ENCODE assay signal across 8 cellular contexts in the genomic region with DNA sequence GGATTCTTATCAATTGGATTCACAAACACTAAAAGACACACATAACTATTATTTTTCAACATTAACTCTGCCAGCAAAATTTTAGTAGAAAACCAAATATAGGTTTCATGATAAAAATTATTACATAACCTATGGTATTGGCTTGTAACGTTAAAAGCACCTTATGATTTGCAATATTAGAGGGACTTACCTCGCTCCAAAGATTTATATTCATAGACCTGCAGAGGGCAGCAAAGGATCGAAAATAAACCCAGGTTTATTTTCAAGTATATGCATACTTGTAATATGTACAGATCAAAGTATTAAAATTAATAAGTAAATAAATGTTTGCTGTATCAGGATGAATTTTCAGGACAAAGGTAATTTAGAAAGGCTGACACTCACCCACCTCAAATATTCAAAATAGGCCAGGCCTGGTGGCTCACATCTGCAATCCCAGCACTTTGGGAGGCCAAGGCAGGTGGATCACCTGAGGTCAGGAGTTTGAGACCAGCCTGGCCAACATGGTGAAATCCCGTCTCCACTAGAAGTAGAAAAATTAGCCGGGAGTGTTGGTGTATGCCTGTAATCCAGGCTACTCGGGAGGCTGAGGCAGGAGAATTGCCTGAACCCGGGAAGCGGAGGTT. TPM values are rescaled to one million over a fixed set of nuclear protein-coding genes. Genes with fewer than 3 reads are reported as not detected.
DNase-seq lines count a peak whose midpoint lies in the region; ATAC-seq and TF ChIP-seq lines count a peak whose summit lies in the region.

No MANE protein-coding gene starts in this region.

- H3K9ac ChIP-seq in smooth muscle cell (ENCODE audit: low read depth) (no peak overlapping the region), neuronal stem cell (ENCODE audit: low read depth, low read length, poor library complexity) (no peak overlapping the region)

- no peak overlapping the region for H3K4me2 ChIP-seq in GM23338
- no peak overlapping the region for H3K4me2 ChIP-seq in smooth muscle cell
- H3K4me2 ChIP-seq in neuronal stem cell (ENCODE audit: insufficient read depth, low read length, poor library complexity, severe bottlenecking) = no peak overlapping the region

- H2BK12ac ChIP-seq in neuronal stem cell (ENCODE audit: low read length) = no peak overlapping the region

- peaks cover 7% of the 10 kb centered on the region; the same call in 1 of the 2 replicates for H4K20me1 ChIP-seq in GM23338 (replicated peaks; ENCODE audit: insufficient read depth)
- H4K20me1 ChIP-seq in smooth muscle cell (ENCODE audit: low read depth) = no peaks in the 10 kb centered on the region

- 93% methylated on average over 8 of the region's 8 CpGs for WGBS in smooth muscle cell (ENCODE audit: low lambda C conversion rate)
- no CpG with 5 or more reads among the region's 8 CpGs for WGBS in neuronal stem cell (ENCODE audit: extremely low coverage in 2 of 2, insufficient read length in 2 of 2, insufficient replicate concordance in 1 of 2), 2 donors

- peaks cover 80% of the 10 kb centered on the region for H3K36me3 ChIP-seq in GM23338 (ENCODE audit: insufficient read depth)
- H3K36me3 ChIP-seq in smooth muscle cell (ENCODE audit: low read depth) = peaks cover 48% of the 10 kb centered on the region
- H3K36me3 ChIP-seq in neuronal stem cell (replicated peaks in 1 of 2; ENCODE audit: control insufficient read depth in 2 of 2, insufficient read depth in 2 of 2, low read length in 2 of 2) = peaks cover 7 to 99% of the 10 kb centered on the region in 2 donors

- no peak overlapping the region for H3K4me3 Mint-ChIP-seq in GM23338

- no peak overlapping the region; the same call in 1 of the 2 replicates for H3K27ac Mint-ChIP-seq in GM23338

- no peaks in the 10 kb centered on the region for H3K27me3 Mint-ChIP-seq in GM23338 (ENCODE audit: insufficient read depth, low read depth, poor library complexity)

- H4K91ac ChIP-seq in neuronal stem cell (ENCODE audit: low read depth, low read length, poor library complexity) = no peak overlapping the region

- no peak overlapping the region for H2AFZ ChIP-seq in GM23338
- H2AFZ ChIP-seq in smooth muscle cell (ENCODE audit: low read depth) = no peak overlapping the region
- no peak overlapping the region for H2AFZ ChIP-seq in neuronal stem cell (ENCODE audit: low read length)

- H3K27ac ChIP-seq in GM23338 (ENCODE audit: low read depth) (no peak overlapping the region), RWPE1 (no peak overlapping the region), smooth muscle cell (ENCODE audit: low read depth) (no peak overlapping the region), neuronal stem cell (replicated peaks; ENCODE audit: low read length) (no peak overlapping the region)

- POLR2A ChIA-PET in RWPE1 (lab: Yijun Ruan, JAX; ENCODE audit: low non-redundant PET) = no interaction called here

- no peaks in the 10 kb centered on the region; the same call in 1 of the 2 replicates for H3F3A ChIP-seq in GM23338 (replicated peaks; ENCODE audit: low read depth)
- H3F3A ChIP-seq in smooth muscle cell (ENCODE audit: low read depth) = no peaks in the 10 kb centered on the region

- CTCF ChIA-PET in RWPE1 (lab: Yijun Ruan, JAX) = interaction anchor here (0.7 kb wide), 1 partner anchor 27 kb away, joined by 3 read pairs; no protein-coding TSS in a partner anchor

- H3K36me3 Mint-ChIP-seq in GM23338 (ENCODE audit: low read depth) = peaks cover 88% of the 10 kb centered on the region

- H3K23ac ChIP-seq in neuronal stem cell (ENCODE audit: low read depth, low read length, poor library complexity) = no peak overlapping the region

- H2AK5ac ChIP-seq in neuronal stem cell (ENCODE audit: low read depth, low read length) = no peak overlapping the region

- H3K4me3 ChIP-seq in GM23338 = no peak overlapping the region
- no peak overlapping the region for H3K4me3 ChIP-seq in fibroblast of the aortic adventitia (ENCODE audit: low read depth, low read length)
- no peak overlapping the region for H3K4me3 ChIP-seq in smooth muscle cell
- no peak overlapping the region for H3K4me3 ChIP-seq in neuronal stem cell (ENCODE audit: low read length in 2 of 2)

- no peak overlapping the region for H3K14ac ChIP-seq in neuronal stem cell (ENCODE audit: low read length)

- peaks cover 31% of the 10 kb centered on the region for H3K79me2 ChIP-seq in GM23338 (replicated peaks; ENCODE audit: insufficient read depth)
- H3K79me2 ChIP-seq in smooth muscle cell (ENCODE audit: low read depth) = no peaks in the 10 kb centered on the region

- peak; percentile 38; the same call in 2 of the 3 replicates for ATAC-seq in GM23338
- no peak for ATAC-seq in GM18517 (IDR thresholded peaks at IDR 0.05; ENCODE audit: unreplicated experiment)

- H2BK120ac ChIP-seq in neuronal stem cell (ENCODE audit: low read depth, low read length) = no peak overlapping the region

- H3K9me3 ChIP-seq in smooth muscle cell (replicated peaks; ENCODE audit: low read depth) = no peaks in the 10 kb centered on the region
- H3K9me3 ChIP-seq in neuronal stem cell (replicated peaks in 1 of 2; ENCODE audit: control insufficient read depth in 2 of 2, insufficient read depth in 1 of 2, low read depth in 1 of 2, low read length in 2 of 2) = no peaks in the 10 kb centered on the region

- H3K9me3 Mint-ChIP-seq in GM23338 = no peaks in the 10 kb centered on the region

- H3K4me1 ChIP-seq in GM23338 (ENCODE audit: insufficient read depth) (peaks cover 16% of the 10 kb centered on the region), smooth muscle cell (ENCODE audit: low read depth) (no peaks in the 10 kb centered on the region), neuronal stem cell (ENCODE audit: control insufficient read depth in 2 of 2, insufficient read depth in 1 of 2, low read depth in 1 of 2, low read length in 2 of 2) (no peaks in the 10 kb centered on the region)

- TF ChIP-seq CTCF in GM23338 (conservative IDR thresholded peaks at IDR 0.05; ENCODE audit: low read depth in 2 of 2) (peak; percentile 40 to 66), RWPE1 (conservative IDR thresholded peaks at IDR 0.05; ENCODE audit: low read depth) (peak; percentile 46; the same call in 1 of the 2 replicates), fibroblast of the aortic adventitia (IDR thresholded peaks at IDR 0.05; ENCODE audit: insufficient read depth, low read length) (peak; percentile 37), smooth muscle cell (IDR thresholded peaks at IDR 0.05; ENCODE audit: borderline replicate concordance, insufficient read depth, poor library complexity, severe bottlenecking) (peak; percentile 44)

- no peaks in the 10 kb centered on the region for H3K9me2 ChIP-seq in GM23338 (ENCODE audit: insufficient read depth)

- no peaks in the 10 kb centered on the region for H3K27me3 ChIP-seq in GM23338 (ENCODE audit: insufficient read depth)
- no peaks in the 10 kb centered on the region for H3K27me3 ChIP-seq in smooth muscle cell (ENCODE audit: low read depth)
- H3K27me3 ChIP-seq in neuronal stem cell (ENCODE audit: control insufficient read depth in 3 of 3, insufficient read depth in 3 of 3, low read depth in 1 of 3, low read length in 3 of 3) = no peaks in the 10 kb centered on the region

- H2BK5ac ChIP-seq in neuronal stem cell (ENCODE audit: low read length) = no peak overlapping the region

- no peak overlapping the region for H2BK15ac ChIP-seq in neuronal stem cell (ENCODE audit: low read length)

- peaks cover 31% of the 10 kb centered on the region; the same call in 2 of the 3 replicates for H3K4me1 Mint-ChIP-seq in GM23338

- H4K8ac ChIP-seq in neuronal stem cell (ENCODE audit: low read depth, low read length) = no peak overlapping the region

- no peak overlapping the region for H3K18ac ChIP-seq in neuronal stem cell (ENCODE audit: low read length)

- H3K79me1 ChIP-seq in neuronal stem cell (ENCODE audit: low read depth, low read length) = peaks cover 2% of the 10 kb centered on the region

- no peak overlapping the region for H3K4ac ChIP-seq in neuronal stem cell (ENCODE audit: low read length)

- DNase-seq in COLO829 (ENCODE audit: low spot score) = peak; percentile 20
- DNase-seq in GM23338 (ENCODE audit: low spot score) = peak; percentile 58
- DNase-seq in RWPE1 (ENCODE audit: low spot score) = peak; percentile 34
- DNase-seq in fibroblast of the aortic adventitia (ENCODE audit: low read depth) = peak; percentile 55
- no peak for DNase-seq in smooth muscle cell (lab: John Stamatoyannopoulos, UW; ENCODE audit: unreplicated experiment)
- no peak for DNase-seq in neuronal stem cell (ENCODE audit: low spot score)
- DNase-seq in amniotic stem cell (lab: John Stamatoyannopoulos, UW) = no peak

TF ChIP-seq in GM23338, 12 proteins besides CTCF, POLR2A, EP300 and RAD21:
- TF ChIP-seq ZNF331 (CRISPR knock-in tag; IDR thresholded peaks at IDR 0.05; ENCODE audit: low read depth) (no peak), CREB1 (CRISPR knock-in tag; IDR thresholded peaks at IDR 0.05; ENCODE audit: low read depth) (no peak), NANOG (IDR thresholded peaks at IDR 0.05; ENCODE audit: borderline replicate concordance) (no peak), EZH2phosphoT487 (IDR thresholded peaks at IDR 0.05; ENCODE audit: unreplicated experiment) (no peak), STAT1 (IDR thresholded peaks at IDR 0.05; ENCODE audit: unreplicated experiment) (no peak), POLR2AphosphoS5 (IDR thresholded peaks at IDR 0.05; ENCODE audit: low read depth) (no peak)
- TF ChIP-seq, protein P1, sequence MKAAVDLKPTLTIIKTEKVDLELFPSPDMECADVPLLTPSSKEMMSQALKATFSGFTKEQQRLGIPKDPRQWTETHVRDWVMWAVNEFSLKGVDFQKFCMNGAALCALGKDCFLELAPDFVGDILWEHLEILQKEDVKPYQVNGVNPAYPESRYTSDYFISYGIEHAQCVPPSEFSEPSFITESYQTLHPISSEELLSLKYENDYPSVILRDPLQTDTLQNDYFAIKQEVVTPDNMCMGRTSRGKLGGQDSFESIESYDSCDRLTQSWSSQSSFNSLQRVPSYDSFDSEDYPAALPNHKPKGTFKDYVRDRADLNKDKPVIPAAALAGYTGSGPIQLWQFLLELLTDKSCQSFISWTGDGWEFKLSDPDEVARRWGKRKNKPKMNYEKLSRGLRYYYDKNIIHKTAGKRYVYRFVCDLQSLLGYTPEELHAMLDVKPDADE (IDR thresholded peaks at IDR 0.05) = no peak
TF ChIP-seq in GM23338: peak in this region for 0.

RNA-seq across cellular contexts. Expression of a gene that starts 45.3 kb away (rescaled TPM):
- total RNA-seq in GM23338 (2014; rRNA removed; shearing (Covaris generic)) = 200 and 211 TPM in 2 replicates
- polyA plus RNA-seq in GM23338 (2016; fragmentation: Nextera tagmentation; extraction: Ambion mirVana) (163 and 175 TPM in 2 replicates), smooth muscle cell (19.9 and 22.4 TPM in 2 replicates)
- total RNA-seq in fibroblast of the aortic adventitia (ENCODE audit: low replicate concordance) (64.1 and 106 TPM in 2 replicates), smooth muscle cell (45.6 and 68.4 TPM in 2 replicates)
- polyA plus RNA-seq in neuronal stem cell (2013, experiment 1 of 2) = 56.3 TPM
- 58.0 TPM for polyA plus RNA-seq in neuronal stem cell (2013, experiment 2 of 2)

Comparison
In these comparisons a context has a peak if more than half of its experiments do, and no peak if none do; other contexts are left out.
1. DNase-seq: peak in COLO829 (single experiment), GM23338 (single experiment), RWPE1 (single experiment) and fibroblast of the aortic adventitia (single experiment); none in smooth muscle cell (single experiment), neuronal stem cell (single experiment) and amniotic stem cell (single experiment).
2. Peak in every context shown above with its lines, with median percentiles within 50 percentile points of each other: CTCF ChIP-seq.